ENCODE assay signal across 23 cellular contexts in genomic region chr1:155113450-155113985, GRCh38.
"Had no signal": no experiment of that assay in that cellular context is flagged by ENCODE, and none has a peak within 500 bp of the region (broad histone marks: within the 10 kb centered on the region; RNA-seq: fewer than 3 reads in every experiment).

No MANE protein-coding gene starts in this region.

- H3K27ac ChIP-seq: breast epithelium, esophagus muscularis mucosa, left ventricle myocardium inferior, right lobe of liver, tibial nerve, uterus had no signal

- H3K4me1 ChIP-seq: breast epithelium, esophagus muscularis mucosa, left ventricle myocardium inferior, right lobe of liver, tibial nerve, uterus had no signal

- ATAC-seq: effector memory CD8-positive, alpha-beta T cell; naive thymus-derived CD4-positive, alpha-beta T cell; stimulated activated effector memory CD8-positive, alpha-beta T cell treated with anti-CD3 and anti-CD28 coated beads, Interleukin-12 subunit alpha, Interleukin-12 subunit beta, amount 100 ng/mL, for 72 hours; stimulated activated naive CD8-positive, alpha-beta T cell treated with anti-CD3 and anti-CD28 coated beads, Interleukin-15, amount 100 ng/mL, for 72 hours had no signal

- H3K36me3 ChIP-seq: breast epithelium, esophagus muscularis mucosa, left ventricle myocardium inferior, right lobe of liver, tibial nerve, uterus had no signal

- H3K4me3 ChIP-seq: breast epithelium, esophagus muscularis mucosa, left ventricle myocardium inferior, right lobe of liver, tibial nerve, uterus had no signal

- H3K9me3 ChIP-seq: breast epithelium, esophagus muscularis mucosa, left ventricle myocardium inferior, right lobe of liver, tibial nerve, uterus had no signal

- H3K27me3 ChIP-seq: breast epithelium, right lobe of liver, tibial nerve, uterus had no signal

- DNase-seq: activated CD4-positive, alpha-beta T cell treated with anti-CD3 and anti-CD28 coated beads for 4 hours; activated CD4-positive, alpha-beta T cell treated with anti-CD3 and anti-CD28 coated beads, Interleukin-2, amount 50 U/mL, for 48 hours; activated CD4-positive, CD25-positive, alpha-beta regulatory T cell; activated CD8-positive, alpha-beta memory T cell treated with anti-CD3 and anti-CD28 coated beads, Interleukin-2, amount 50 U/mL, for 48 hours; activated naive CD4-positive, alpha-beta T cell treated with Interleukin-2 at 50 U/mL for 16 hours; activated naive CD8-positive, alpha-beta T cell treated with anti-CD3 and anti-CD28 coated beads, Interleukin-2, amount 10 ng/mL, durations not matched to agents 7 days and 5 days; activated T-cell treated with anti-CD3 and anti-CD28 coated beads, Interleukin-2, amount 50 U/mL, for 48 hours; amniotic stem cell; effector memory CD8-positive, alpha-beta T cell; head of caudate nucleus; hypothalamus; left ventricle myocardium inferior; naive thymus-derived CD4-positive, alpha-beta T cell; posterior cingulate gyrus; right lobe of liver; small intestine; stimulated activated CD4-positive, alpha-beta T cell treated with anti-CD3 and anti-CD28 coated beads, Interleukin-2, amount 100 ng/mL, for 24 hours; stimulated activated naive CD8-positive, alpha-beta T cell treated with anti-CD3 and anti-CD28 coated beads, Interleukin-15, amount 100 ng/mL, for 72 hours; uterus had no signal
